8 cellular contexts compared by ENCODE assay signal in the genomic region with DNA sequence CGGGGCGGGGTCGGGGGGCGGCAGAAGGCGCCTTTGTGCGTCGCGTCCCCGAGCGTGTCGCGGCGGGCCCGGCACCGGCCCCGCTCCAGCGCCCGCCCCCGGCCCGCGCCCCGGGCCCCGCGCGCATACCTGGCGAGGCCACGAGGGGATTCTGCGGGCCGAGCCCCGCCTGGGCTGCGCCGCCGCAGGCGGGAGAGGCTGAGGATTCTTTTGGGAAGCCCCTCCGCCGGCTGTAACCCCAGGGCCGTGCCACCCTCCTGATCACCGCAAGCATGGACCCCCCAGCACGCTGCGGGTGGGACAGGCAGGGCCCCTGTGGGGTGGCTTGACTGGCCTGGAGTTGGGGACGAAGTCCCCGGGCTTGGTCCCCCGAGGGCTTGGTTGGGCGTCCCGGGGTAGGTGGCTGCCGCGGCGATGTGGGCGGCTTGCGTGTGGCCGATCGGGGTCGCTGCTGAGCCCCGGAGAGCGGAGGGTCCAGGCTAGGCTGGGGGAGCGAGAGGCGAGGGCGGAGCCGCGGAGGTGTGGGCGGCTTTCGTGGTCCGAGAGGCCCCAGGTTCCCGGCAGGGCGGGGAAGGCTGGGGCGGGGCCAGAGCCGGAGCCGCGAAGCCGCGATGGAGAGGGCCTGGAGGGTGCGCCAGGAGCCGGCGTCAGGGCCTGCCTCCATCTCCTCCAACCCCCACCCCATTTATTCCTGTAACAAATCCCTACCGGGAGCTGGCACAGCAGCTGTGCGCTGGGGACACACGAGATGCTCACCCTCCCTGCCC. TPM values are rescaled to one million over a fixed set of nuclear protein-coding genes. Genes with fewer than 3 reads are reported as not detected.
A peak's percentile ranks its signal among the peaks of the same experiment; 100 is the strongest.
DNase-seq lines count a peak whose midpoint lies in the region; ATAC-seq, FAIRE-seq and TF ChIP-seq lines count a peak whose summit lies in the region.

No MANE protein-coding gene starts in this region.

- peak overlapping the region; percentile 96 for H3K9ac ChIP-seq in neuronal stem cell (ENCODE audit: low read depth, low read length, poor library complexity)

- peak; percentile 93 for FAIRE-seq in GM12891 (lab: Jason Lieb, UNC)

- no peaks in the 10 kb centered on the region for H3K36me3 Mint-ChIP-seq in activated T-helper 17 cell treated with anti-CD3 and anti-CD28 coated beads, Interleukin-2, amount 50 U/mL, for 72 hours (ENCODE audit: low read depth)

- H3K79me1 ChIP-seq in neuronal stem cell (ENCODE audit: low read depth, low read length): peaks cover 7% of the 10 kb centered on the region

- peak overlapping the region; percentile 96 for H2BK15ac ChIP-seq in neuronal stem cell (ENCODE audit: low read length)

- H3K14ac ChIP-seq in neuronal stem cell (ENCODE audit: low read length): peak overlapping the region; percentile 97

- H3K9me3 ChIP-seq in neuronal stem cell (replicated peaks in 1 of 2; ENCODE audit: control insufficient read depth in 2 of 2, insufficient read depth in 1 of 2, low read depth in 1 of 2, low read length in 2 of 2) (peaks cover 4 to 7% of the 10 kb centered on the region in 2 donors), thymus (ENCODE audit: control insufficient read depth) (no peaks in the 10 kb centered on the region)

- H3K4me3 ChIP-seq in fibroblast of the aortic adventitia (ENCODE audit: low read depth, low read length) (peak overlapping the region; percentile 73), neuronal stem cell (ENCODE audit: low read length in 2 of 2) (peak overlapping the region; percentile 58 to 90), thymus (ENCODE audit: low read length) (peak overlapping the region; percentile 54)

- H3K4me2 ChIP-seq in neuronal stem cell (ENCODE audit: insufficient read depth, low read length, poor library complexity, severe bottlenecking): peak overlapping the region; percentile 89

- no peak for TF ChIP-seq POLR2A in GM12891 (IDR thresholded peaks at IDR 0.05; ENCODE audit: low read depth, low read length)

- DNase-seq in GM12891 (ENCODE audit: insufficient read length, low spot score): peak; percentile 94
- peak; percentile 73 for DNase-seq in NOMO-1 treated with dmso at 0.1 percent for 144 hours (lab: John Stamatoyannopoulos, UW; ENCODE audit: unreplicated experiment)
- DNase-seq in fibroblast of the aortic adventitia (ENCODE audit: low read depth): peak; percentile 54
- peak; percentile 79 for DNase-seq in neuronal stem cell (ENCODE audit: low spot score)
- DNase-seq in NCI-H1105 (lab: John Stamatoyannopoulos, UW): no peak

- no peak overlapping the region for H3K27ac Mint-ChIP-seq in activated T-helper 17 cell treated with anti-CD3 and anti-CD28 coated beads, Interleukin-2, amount 50 U/mL, for 72 hours

- peak overlapping the region; percentile 95 for H4K8ac ChIP-seq in neuronal stem cell (ENCODE audit: low read depth, low read length)

- H3K27me3 Mint-ChIP-seq in activated T-helper 17 cell treated with anti-CD3 and anti-CD28 coated beads, Interleukin-2, amount 50 U/mL, for 72 hours: no peaks in the 10 kb centered on the region

- H3K27ac ChIP-seq in neuronal stem cell (replicated peaks; ENCODE audit: low read length) (no peak overlapping the region), thymus (ENCODE audit: low read depth) (peak overlapping the region; percentile 91)

- H3K4me1 ChIP-seq in neuronal stem cell (ENCODE audit: control insufficient read depth in 2 of 2, insufficient read depth in 1 of 2, low read depth in 1 of 2, low read length in 2 of 2) (peaks cover 8 to 17% of the 10 kb centered on the region in 2 donors), thymus (ENCODE audit: control insufficient read depth, insufficient read depth, low read length) (no peaks in the 10 kb centered on the region)

- peak overlapping the region; percentile 50 for H2BK12ac ChIP-seq in neuronal stem cell (ENCODE audit: low read length)

- peak overlapping the region; percentile 69 for H3K4me3 Mint-ChIP-seq in activated T-helper 17 cell treated with anti-CD3 and anti-CD28 coated beads, Interleukin-2, amount 50 U/mL, for 72 hours

- H3K4me1 Mint-ChIP-seq in activated T-helper 17 cell treated with anti-CD3 and anti-CD28 coated beads, Interleukin-2, amount 50 U/mL, for 72 hours: peaks cover 14% of the 10 kb centered on the region

- ATAC-seq in HG02852 (IDR thresholded peaks at IDR 0.05; ENCODE audit: unreplicated experiment): peak; percentile 51
- ATAC-seq in activated T-helper 17 cell treated with anti-CD3 and anti-CD28 coated beads, Interleukin-2, amount 50 U/mL, for 72 hours (replicated peaks): peak; percentile 77

- peak overlapping the region; percentile 100 for H3K18ac ChIP-seq in neuronal stem cell (ENCODE audit: low read length)

- H3K36me3 ChIP-seq in neuronal stem cell (replicated peaks in 1 of 2; ENCODE audit: control insufficient read depth in 2 of 2, insufficient read depth in 2 of 2, low read length in 2 of 2): no peaks in the 10 kb centered on the region
- H3K36me3 ChIP-seq in thymus (ENCODE audit: control insufficient read depth, insufficient read depth): no peaks in the 10 kb centered on the region

- H2BK120ac ChIP-seq in neuronal stem cell (ENCODE audit: low read depth, low read length): peak overlapping the region; percentile 82

- peak overlapping the region; percentile 99 for H2AFZ ChIP-seq in neuronal stem cell (ENCODE audit: low read length)

- H3K9me3 Mint-ChIP-seq in activated T-helper 17 cell treated with anti-CD3 and anti-CD28 coated beads, Interleukin-2, amount 50 U/mL, for 72 hours: no peaks in the 10 kb centered on the region

- peak overlapping the region; percentile 96 for H2AK5ac ChIP-seq in neuronal stem cell (ENCODE audit: low read depth, low read length)

- peak; percentile 52 for TF ChIP-seq CTCF in fibroblast of the aortic adventitia (IDR thresholded peaks at IDR 0.05; ENCODE audit: insufficient read depth, low read length)

- peak overlapping the region; percentile 55 for H2BK5ac ChIP-seq in neuronal stem cell (ENCODE audit: low read length)

- WGBS in neuronal stem cell (ENCODE audit: extremely low coverage in 2 of 2, insufficient read length in 2 of 2, insufficient replicate concordance in 1 of 2), 2 donors: no CpG with 5 or more reads among the region's 77 CpGs
- WGBS in thymus: under 1% methylated on average over 77 of the region's 77 CpGs

- peak overlapping the region; percentile 96 for H3K4ac ChIP-seq in neuronal stem cell (ENCODE audit: low read length)

- peak overlapping the region; percentile 89 for H3K23ac ChIP-seq in neuronal stem cell (ENCODE audit: low read depth, low read length, poor library complexity)

- H3K27me3 ChIP-seq in neuronal stem cell (ENCODE audit: control insufficient read depth in 3 of 3, insufficient read depth in 3 of 3, low read depth in 1 of 3, low read length in 3 of 3) (peaks cover 0 to 57% (median 13%) of the 10 kb centered on the region in 3 experiments), thymus (ENCODE audit: control insufficient read depth, insufficient read depth) (peaks cover 33% of the 10 kb centered on the region)

- H4K91ac ChIP-seq in neuronal stem cell (ENCODE audit: low read depth, low read length, poor library complexity): peak overlapping the region; percentile 68

TF ChIP-seq in GM12891, 5 proteins besides CTCF, POLR2A, EP300 and RAD21:
- TF ChIP-seq SPI1 (IDR thresholded peaks at IDR 0.05; ENCODE audit: low read depth, low read length): no peak
- no peak for TF ChIP-seq TAF1 (IDR thresholded peaks at IDR 0.05; ENCODE audit: low read depth, low read length)
- no peak for TF ChIP-seq POU2F2 (IDR thresholded peaks at IDR 0.05; ENCODE audit: low read depth, low read length)

RNA-seq across cellular contexts. Expression of a gene that starts 28.4 kb away (rescaled TPM):
- 18.8 TPM for polyA plus RNA-seq in GM12891 (2012; ENCODE audit: low read depth, missing spikeins)
- 10 to 100 TPM; 46.5 to 49.5 TPM for total RNA-seq in activated T-helper 17 cell treated with anti-CD3 and anti-CD28 coated beads, Interleukin-2, amount 50 U/mL, for 72 hours
- total RNA-seq in fibroblast of the aortic adventitia (ENCODE audit: low replicate concordance): 0.09 and 0.16 TPM in 2 replicates
- polyA plus RNA-seq in neuronal stem cell (2013, experiment 1 of 2): 0.13 TPM
- polyA plus RNA-seq in neuronal stem cell (2013, experiment 2 of 2): 0.08 TPM
- polyA plus RNA-seq in thymus: 7.4 TPM

Comparison
In these comparisons a context has a peak if more than half of its experiments do, and no peak if none do; other contexts are left out.
1. RNA of a gene that starts 28.4 kb away (total RNA-seq): 46.5 to 49.5 TPM in activated T-helper 17 cell treated with anti-CD3 and anti-CD28 coated beads, Interleukin-2, amount 50 U/mL, for 72 hours; 0.09 to 0.16 TPM in fibroblast of the aortic adventitia; every median in the first group is over 10 times any median in the second.
2. Peak in every context shown above with its lines, with median percentiles within 50 percentile points of each other: H3K4me3 ChIP-seq.